In genomic region chr2:26345554-26346453, GRCh38 we compare ENCODE assay signal across 1 cellular context.
TF ChIP-seq lines count a peak whose summit lies in the region.

Gene SELENOI, plus strand, starts transcription at chr2:26346143. Its CDS starts 90 bp downstream, at chr2:26346233.

TF ChIP-seq in HepG2, 621 proteins besides CTCF, POLR2A, EP300 and RAD21 (continued from another document and continues in another):
- TF ChIP-seq HDAC2 (CRISPR knock-in tag; IDR thresholded peaks at IDR 0.05) = peak; percentile 73
- TF ChIP-seq TIGD3 (CRISPR knock-in tag; IDR thresholded peaks at IDR 0.05; ENCODE audit: borderline replicate concordance) = no peak
- no peak for TF ChIP-seq ZNF496 (CRISPR knock-in tag; IDR thresholded peaks at IDR 0.05; ENCODE audit: insufficient replicate concordance)
- peak; percentile 69 for TF ChIP-seq ZNF335 (CRISPR knock-in tag; IDR thresholded peaks at IDR 0.05)
- TF ChIP-seq ZBTB44 (CRISPR knock-in tag; IDR thresholded peaks at IDR 0.05) = peak; percentile 68; the same call in 1 of the 2 replicates
- TF ChIP-seq ZNF552 (CRISPR knock-in tag; IDR thresholded peaks at IDR 0.05; ENCODE audit: borderline replicate concordance) = peak; percentile 26
- TF ChIP-seq KAT2B (IDR thresholded peaks at IDR 0.05; ENCODE audit: borderline replicate concordance, low read depth, low read length) = no peak
- TF ChIP-seq ZBTB38 (CRISPR knock-in tag; IDR thresholded peaks at IDR 0.05) = peak; percentile 55; the same call in 1 of the 2 replicates
- no peak for TF ChIP-seq CEBPZ (IDR thresholded peaks at IDR 0.05; ENCODE audit: low read length)
- TF ChIP-seq ZSCAN31 (CRISPR knock-in tag; IDR thresholded peaks at IDR 0.05; ENCODE audit: low read depth) = peak; percentile 87; the same call in 1 of the 2 replicates
- TF ChIP-seq ZNF772 (CRISPR knock-in tag; IDR thresholded peaks at IDR 0.05) = peak; percentile 95
- no peak for TF ChIP-seq SYNCRIP (IDR thresholded peaks at IDR 0.05; ENCODE audit: insufficient read depth, low read depth, low read length)
- peak; percentile 95 for TF ChIP-seq SP5 (CRISPR knock-in tag; IDR thresholded peaks at IDR 0.05; ENCODE audit: borderline replicate concordance, low read depth)
- TF ChIP-seq ZSCAN22 (CRISPR knock-in tag; IDR thresholded peaks at IDR 0.05) = peak; percentile 57; the same call in 1 of the 2 replicates
- no peak for TF ChIP-seq AGO2 (optimal IDR thresholded peaks at IDR 0.05; ENCODE audit: low read depth, low read length)
- no peak for TF ChIP-seq ZNF326 (CRISPR knock-in tag; IDR thresholded peaks at IDR 0.05; ENCODE audit: borderline replicate concordance)
- TF ChIP-seq NFE2 (CRISPR knock-in tag; IDR thresholded peaks at IDR 0.05) = no peak
- no peak for TF ChIP-seq ZNF282 (IDR thresholded peaks at IDR 0.05; ENCODE audit: partially characterized antibody)
- 0 out of 2 replicates have a peak, but pooled peaks have one; percentile 32 for TF ChIP-seq ZNF7 (CRISPR knock-in tag; IDR thresholded peaks at IDR 0.05)
- peak; percentile 81; the same call in 1 of the 2 replicates for TF ChIP-seq ZNF747 (CRISPR knock-in tag; IDR thresholded peaks at IDR 0.05; ENCODE audit: borderline replicate concordance)
- TF ChIP-seq, protein P1, sequence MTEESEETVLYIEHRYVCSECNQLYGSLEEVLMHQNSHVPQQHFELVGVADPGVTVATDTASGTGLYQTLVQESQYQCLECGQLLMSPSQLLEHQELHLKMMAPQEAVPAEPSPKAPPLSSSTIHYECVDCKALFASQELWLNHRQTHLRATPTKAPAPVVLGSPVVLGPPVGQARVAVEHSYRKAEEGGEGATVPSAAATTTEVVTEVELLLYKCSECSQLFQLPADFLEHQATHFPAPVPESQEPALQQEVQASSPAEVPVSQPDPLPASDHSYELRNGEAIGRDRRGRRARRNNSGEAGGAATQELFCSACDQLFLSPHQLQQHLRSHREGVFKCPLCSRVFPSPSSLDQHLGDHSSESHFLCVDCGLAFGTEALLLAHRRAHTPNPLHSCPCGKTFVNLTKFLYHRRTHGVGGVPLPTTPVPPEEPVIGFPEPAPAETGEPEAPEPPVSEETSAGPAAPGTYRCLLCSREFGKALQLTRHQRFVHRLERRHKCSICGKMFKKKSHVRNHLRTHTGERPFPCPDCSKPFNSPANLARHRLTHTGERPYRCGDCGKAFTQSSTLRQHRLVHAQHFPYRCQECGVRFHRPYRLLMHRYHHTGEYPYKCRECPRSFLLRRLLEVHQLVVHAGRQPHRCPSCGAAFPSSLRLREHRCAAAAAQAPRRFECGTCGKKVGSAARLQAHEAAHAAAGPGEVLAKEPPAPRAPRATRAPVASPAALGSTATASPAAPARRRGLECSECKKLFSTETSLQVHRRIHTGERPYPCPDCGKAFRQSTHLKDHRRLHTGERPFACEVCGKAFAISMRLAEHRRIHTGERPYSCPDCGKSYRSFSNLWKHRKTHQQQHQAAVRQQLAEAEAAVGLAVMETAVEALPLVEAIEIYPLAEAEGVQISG (CRISPR knock-in tag; IDR thresholded peaks at IDR 0.05) = peak; percentile 84
- peak; percentile 89 for TF ChIP-seq IRF2 (CRISPR knock-in tag; IDR thresholded peaks at IDR 0.05)
- TF ChIP-seq EEA1 (CRISPR knock-in tag; IDR thresholded peaks at IDR 0.05; ENCODE audit: borderline replicate concordance) = peak; percentile 93
- TF ChIP-seq ZNF296 (CRISPR knock-in tag; conservative IDR thresholded peaks at IDR 0.05) = peak; percentile 93; the same call in 1 of the 2 replicates
- no peak for TF ChIP-seq ZNF780A (CRISPR knock-in tag; IDR thresholded peaks at IDR 0.05)
- TF ChIP-seq, protein P2, sequence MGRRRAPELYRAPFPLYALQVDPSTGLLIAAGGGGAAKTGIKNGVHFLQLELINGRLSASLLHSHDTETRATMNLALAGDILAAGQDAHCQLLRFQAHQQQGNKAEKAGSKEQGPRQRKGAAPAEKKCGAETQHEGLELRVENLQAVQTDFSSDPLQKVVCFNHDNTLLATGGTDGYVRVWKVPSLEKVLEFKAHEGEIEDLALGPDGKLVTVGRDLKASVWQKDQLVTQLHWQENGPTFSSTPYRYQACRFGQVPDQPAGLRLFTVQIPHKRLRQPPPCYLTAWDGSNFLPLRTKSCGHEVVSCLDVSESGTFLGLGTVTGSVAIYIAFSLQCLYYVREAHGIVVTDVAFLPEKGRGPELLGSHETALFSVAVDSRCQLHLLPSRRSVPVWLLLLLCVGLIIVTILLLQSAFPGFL (CRISPR knock-in tag; IDR thresholded peaks at IDR 0.05) = no peak
- peak; percentile 72; the same call in 1 of the 2 replicates for TF ChIP-seq ZNF256 (CRISPR knock-in tag; conservative IDR thresholded peaks at IDR 0.05)
- TF ChIP-seq, protein P3, sequence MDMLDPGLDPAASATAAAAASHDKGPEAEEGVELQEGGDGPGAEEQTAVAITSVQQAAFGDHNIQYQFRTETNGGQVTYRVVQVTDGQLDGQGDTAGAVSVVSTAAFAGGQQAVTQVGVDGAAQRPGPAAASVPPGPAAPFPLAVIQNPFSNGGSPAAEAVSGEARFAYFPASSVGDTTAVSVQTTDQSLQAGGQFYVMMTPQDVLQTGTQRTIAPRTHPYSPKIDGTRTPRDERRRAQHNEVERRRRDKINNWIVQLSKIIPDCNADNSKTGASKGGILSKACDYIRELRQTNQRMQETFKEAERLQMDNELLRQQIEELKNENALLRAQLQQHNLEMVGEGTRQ (IDR thresholded peaks at IDR 0.05; ENCODE audit: low read depth, low read length) = no peak
- TF ChIP-seq, protein P3 (CRISPR knock-in tag; IDR thresholded peaks at IDR 0.05; ENCODE audit: borderline replicate concordance) = peak; percentile 52; the same call in 1 of the 2 replicates
- TF ChIP-seq SATB2 (CRISPR knock-in tag; IDR thresholded peaks at IDR 0.05) = 0 out of 2 replicates have a peak, but pooled peaks have one; percentile 22
- TF ChIP-seq GATAD2A (CRISPR knock-in tag; IDR thresholded peaks at IDR 0.05) = peak; percentile 68; the same call in 1 of the 2 replicates
- no peak for TF ChIP-seq HOXA7 (CRISPR knock-in tag; IDR thresholded peaks at IDR 0.05)
- TF ChIP-seq, protein P4, sequence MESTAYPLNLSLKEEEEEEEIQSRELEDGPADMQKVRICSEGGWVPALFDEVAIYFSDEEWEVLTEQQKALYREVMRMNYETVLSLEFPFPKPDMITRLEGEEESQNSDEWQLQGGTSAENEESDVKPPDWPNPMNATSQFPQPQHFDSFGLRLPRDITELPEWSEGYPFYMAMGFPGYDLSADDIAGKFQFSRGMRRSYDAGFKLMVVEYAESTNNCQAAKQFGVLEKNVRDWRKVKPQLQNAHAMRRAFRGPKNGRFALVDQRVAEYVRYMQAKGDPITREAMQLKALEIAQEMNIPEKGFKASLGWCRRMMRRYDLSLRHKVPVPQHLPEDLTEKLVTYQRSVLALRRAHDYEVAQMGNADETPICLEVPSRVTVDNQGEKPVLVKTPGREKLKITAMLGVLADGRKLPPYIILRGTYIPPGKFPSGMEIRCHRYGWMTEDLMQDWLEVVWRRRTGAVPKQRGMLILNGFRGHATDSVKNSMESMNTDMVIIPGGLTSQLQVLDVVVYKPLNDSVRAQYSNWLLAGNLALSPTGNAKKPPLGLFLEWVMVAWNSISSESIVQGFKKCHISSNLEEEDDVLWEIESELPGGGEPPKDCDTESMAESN (CRISPR knock-in tag; conservative IDR thresholded peaks at IDR 0.05) = peak; percentile 83
- TF ChIP-seq ZNF768 (CRISPR knock-in tag; IDR thresholded peaks at IDR 0.05) = peak; percentile 56
- TF ChIP-seq NR2F2 (IDR thresholded peaks at IDR 0.05; ENCODE audit: borderline replicate concordance, low read depth) = peak; percentile 79
- no peak for TF ChIP-seq ZFP36 (IDR thresholded peaks at IDR 0.05; ENCODE audit: borderline replicate concordance, low read depth, low read length, partially characterized antibody)
- 0 out of 2 replicates have a peak, but pooled peaks have one; percentile 84 for TF ChIP-seq PAWR (CRISPR knock-in tag; IDR thresholded peaks at IDR 0.05; ENCODE audit: borderline replicate concordance)
- TF ChIP-seq, protein P5, sequence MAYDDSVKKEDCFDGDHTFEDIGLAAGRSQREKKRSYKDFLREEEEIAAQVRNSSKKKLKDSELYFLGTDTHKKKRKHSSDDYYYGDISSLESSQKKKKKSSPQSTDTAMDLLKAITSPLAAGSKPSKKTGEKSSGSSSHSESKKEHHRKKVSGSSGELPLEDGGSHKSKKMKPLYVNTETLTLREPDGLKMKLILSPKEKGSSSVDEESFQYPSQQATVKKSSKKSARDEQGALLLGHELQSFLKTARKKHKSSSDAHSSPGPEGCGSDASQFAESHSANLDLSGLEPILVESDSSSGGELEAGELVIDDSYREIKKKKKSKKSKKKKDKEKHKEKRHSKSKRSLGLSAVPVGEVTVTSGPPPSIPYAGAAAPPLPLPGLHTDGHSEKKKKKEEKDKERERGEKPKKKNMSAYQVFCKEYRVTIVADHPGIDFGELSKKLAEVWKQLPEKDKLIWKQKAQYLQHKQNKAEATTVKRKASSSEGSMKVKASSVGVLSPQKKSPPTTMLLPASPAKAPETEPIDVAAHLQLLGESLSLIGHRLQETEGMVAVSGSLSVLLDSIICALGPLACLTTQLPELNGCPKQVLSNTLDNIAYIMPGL (CRISPR knock-in tag; IDR thresholded peaks at IDR 0.05; ENCODE audit: borderline replicate concordance in 1 of 2, low read depth in 1 of 2) = peak; percentile 89; a peak in 3 of 4 replicates
- no peak; the same call in 1 of the 2 replicates for TF ChIP-seq ZNF616 (CRISPR knock-in tag; IDR thresholded peaks at IDR 0.05; ENCODE audit: low read depth)
- TF ChIP-seq ZBTB26 (CRISPR knock-in tag; IDR thresholded peaks at IDR 0.05; ENCODE audit: borderline replicate concordance) = no peak
- TF ChIP-seq, protein P6, sequence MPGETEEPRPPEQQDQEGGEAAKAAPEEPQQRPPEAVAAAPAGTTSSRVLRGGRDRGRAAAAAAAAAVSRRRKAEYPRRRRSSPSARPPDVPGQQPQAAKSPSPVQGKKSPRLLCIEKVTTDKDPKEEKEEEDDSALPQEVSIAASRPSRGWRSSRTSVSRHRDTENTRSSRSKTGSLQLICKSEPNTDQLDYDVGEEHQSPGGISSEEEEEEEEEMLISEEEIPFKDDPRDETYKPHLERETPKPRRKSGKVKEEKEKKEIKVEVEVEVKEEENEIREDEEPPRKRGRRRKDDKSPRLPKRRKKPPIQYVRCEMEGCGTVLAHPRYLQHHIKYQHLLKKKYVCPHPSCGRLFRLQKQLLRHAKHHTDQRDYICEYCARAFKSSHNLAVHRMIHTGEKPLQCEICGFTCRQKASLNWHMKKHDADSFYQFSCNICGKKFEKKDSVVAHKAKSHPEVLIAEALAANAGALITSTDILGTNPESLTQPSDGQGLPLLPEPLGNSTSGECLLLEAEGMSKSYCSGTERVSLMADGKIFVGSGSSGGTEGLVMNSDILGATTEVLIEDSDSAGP (CRISPR knock-in tag; IDR thresholded peaks at IDR 0.05; ENCODE audit: borderline replicate concordance) = peak; percentile 76; the same call in 1 of the 2 replicates
- peak; percentile 90 for TF ChIP-seq ZNF776 (CRISPR knock-in tag; IDR thresholded peaks at IDR 0.05)
- peak; percentile 97 for TF ChIP-seq ZNF44 (CRISPR knock-in tag; IDR thresholded peaks at IDR 0.05)
